ENCODE assay signal across 8 cellular contexts in the genomic region with DNA sequence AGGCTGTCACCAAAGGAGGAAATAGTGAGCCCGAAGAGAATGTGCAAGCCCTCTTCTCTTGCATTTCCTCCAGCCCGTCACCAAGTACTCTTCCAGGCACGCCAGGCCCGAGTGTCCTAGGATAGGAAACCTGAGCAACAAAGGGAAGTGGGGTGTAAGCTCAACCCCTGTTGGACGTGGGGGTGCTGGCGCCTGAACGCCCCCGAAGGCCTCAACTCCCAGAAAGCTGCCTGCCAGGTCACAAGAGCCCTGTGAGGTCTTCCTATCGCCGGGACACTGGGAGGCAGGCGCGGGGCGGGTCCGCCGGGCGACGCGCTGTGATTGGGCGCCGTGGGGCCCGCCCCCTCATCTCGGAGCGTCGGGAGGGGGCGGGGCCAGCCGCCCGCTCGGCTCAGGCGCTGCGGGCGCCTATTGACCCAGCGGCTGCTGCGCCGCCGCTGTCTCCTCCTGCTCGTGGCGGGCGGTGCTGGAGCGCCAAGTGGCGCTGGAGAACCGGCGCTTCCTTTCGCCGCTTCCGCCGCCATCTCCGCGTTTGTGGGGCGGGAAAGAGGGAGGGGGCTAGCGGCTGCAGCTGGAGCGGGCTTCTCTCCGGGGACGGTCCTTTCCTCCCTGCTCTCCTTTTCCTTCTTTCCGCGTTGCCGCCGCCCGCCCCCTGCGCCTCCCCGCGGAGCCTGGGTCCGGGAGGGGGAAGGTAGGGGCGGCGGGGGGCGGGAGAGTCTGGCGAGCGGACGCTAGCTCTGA. TPM values are rescaled to one million over a fixed set of nuclear protein-coding genes. Genes with fewer than 3 reads are reported as not detected.
DNase-seq lines count a peak whose midpoint lies in the region; ATAC-seq and TF ChIP-seq lines count a peak whose summit lies in the region.

No MANE protein-coding gene starts in this region.

- in situ Hi-C loops in transverse colon (cut with MboI; ENCODE audit: low pct_ligation_motif_present in 1 of 4, low pct_unique_long_range_greater_than_20kb in 1 of 4, low sequenced_read_pairs in 3 of 4) = loop anchor here in 2 of 4 donors (25.0 kb wide), 3 partner anchors 277 to 1002 kb away; a partner anchor contains a TSS

- peak overlapping the region; percentile 77 for H3K4me3 ChIP-seq in GM12865 (ENCODE audit: low read depth, low read length)
- H3K4me3 ChIP-seq in parathyroid adenoma (ENCODE audit: low read depth, low read length) = peak overlapping the region; percentile 78
- H3K4me3 ChIP-seq in transverse colon = peak overlapping the region; percentile 88 to 97 (median 96)

- H3K36me3 Mint-ChIP-seq in activated naive CD8-positive, alpha-beta T cell treated with anti-CD3 and anti-CD28 coated beads for 36 hours = peaks cover 15% of the 10 kb centered on the region

- TF ChIP-seq EP300 in transverse colon (IDR thresholded peaks at IDR 0.05; ENCODE audit: low read depth) = no peak

- H3K9me3 ChIP-seq in parathyroid adenoma (ENCODE audit: control insufficient read depth, low read length) (no peaks in the 10 kb centered on the region), transverse colon (no peaks in the 10 kb centered on the region)

- H3K36me3 ChIP-seq in parathyroid adenoma (ENCODE audit: control insufficient read depth, insufficient read depth, low read length) (no peaks in the 10 kb centered on the region), transverse colon (no peaks in the 10 kb centered on the region)

- TF ChIP-seq POLR2A in transverse colon (IDR thresholded peaks at IDR 0.05) = peak; percentile 90

- H3K9me3 Mint-ChIP-seq in activated naive CD8-positive, alpha-beta T cell treated with anti-CD3 and anti-CD28 coated beads for 36 hours = peaks cover 4% of the 10 kb centered on the region

- intact Hi-C loops in Right ventricle myocardium inferior (cut with DNase I) (loop anchor here (1.0 kb wide), 1 partner anchor 280 kb away; a partner anchor contains a TSS), transverse colon (cut with DNase I; ENCODE audit: low total_unique reads) (no loop called here)

- no peaks in the 10 kb centered on the region for H3K79me2 ChIP-seq in parathyroid adenoma

- TF ChIP-seq CTCF in GM12865 (IDR thresholded peaks at IDR 0.05; ENCODE audit: insufficient read depth, low read depth, low read length, missing control alignments) (no peak), parathyroid adenoma (IDR thresholded peaks at IDR 0.05) (peak; percentile 18), transverse colon (IDR thresholded peaks at IDR 0.05) (peak in 1 of 5 experiments; percentile 20)

- peak overlapping the region; percentile 95 for H2AFZ ChIP-seq in parathyroid adenoma

- H3K27ac ChIP-seq in parathyroid adenoma (peak overlapping the region; percentile 83), transverse colon (peak overlapping the region; percentile 96 to 100 (median 99))

- DNase-seq in GM12865 (ENCODE audit: low read depth) = peak; percentile 95
- DNase-seq in NCI-H1048 (lab: John Stamatoyannopoulos, UW) = peak; percentile 62
- DNase-seq in SKM-1 (lab: John Stamatoyannopoulos, UW; ENCODE audit: unreplicated experiment) = peak; percentile 88
- peak; percentile 87 for DNase-seq in activated naive CD8-positive, alpha-beta T cell treated with anti-CD3 and anti-CD28 coated beads for 36 hours
- peak; percentile 95 for DNase-seq in Right ventricle myocardium inferior (ENCODE audit: missing footprints)
- DNase-seq in transverse colon = peak; percentile 90

- H3K4me1 ChIP-seq in parathyroid adenoma (no peaks in the 10 kb centered on the region), transverse colon (peaks cover 17 to 41% (median 23%) of the 10 kb centered on the region in 4 donors)

- peaks cover 33% of the 10 kb centered on the region for H3K4me1 Mint-ChIP-seq in activated naive CD8-positive, alpha-beta T cell treated with anti-CD3 and anti-CD28 coated beads for 36 hours

- H3K4me3 Mint-ChIP-seq in activated naive CD8-positive, alpha-beta T cell treated with anti-CD3 and anti-CD28 coated beads for 36 hours = peak overlapping the region; percentile 87

- H3K27ac Mint-ChIP-seq in activated naive CD8-positive, alpha-beta T cell treated with anti-CD3 and anti-CD28 coated beads for 36 hours = peak overlapping the region; percentile 95

- H3K27me3 ChIP-seq in parathyroid adenoma (ENCODE audit: control insufficient read depth, insufficient read depth, low read length) (no peaks in the 10 kb centered on the region), transverse colon (no peaks in the 10 kb centered on the region)

- H3K4me2 ChIP-seq in parathyroid adenoma (ENCODE audit: low read length) = peak overlapping the region; percentile 80

- H3K9ac ChIP-seq in parathyroid adenoma = peak overlapping the region; percentile 38

- WGBS in transverse colon (ENCODE audit: low coverage in 1 of 2), 2 donors = 0 to 1% methylated on average over 3 to 49 of the region's 68 CpGs

- ATAC-seq in HG02588 (IDR thresholded peaks at IDR 0.05; ENCODE audit: unreplicated experiment) (peak; percentile 74), Right ventricle myocardium inferior (peak; percentile 95)

- H3K27me3 Mint-ChIP-seq in activated naive CD8-positive, alpha-beta T cell treated with anti-CD3 and anti-CD28 coated beads for 36 hours = no peaks in the 10 kb centered on the region

RNA-seq across cellular contexts. Expression of a gene that starts 0.6 kb away (rescaled TPM):
- total RNA-seq in activated naive CD8-positive, alpha-beta T cell treated with anti-CD3 and anti-CD28 coated beads for 36 hours = 10 to 100 TPM; 28.7 to 28.8 TPM
- total RNA-seq in Right ventricle myocardium inferior (13.7 TPM), transverse colon (10 to 100 TPM; 39.2 to 95.3 (median 70.4) TPM)

Comparison
In these comparisons a context has a peak if more than half of its experiments do, and no peak if none do; other contexts are left out.
1. Peak in every context shown above with its lines: DNase-seq, ATAC-seq, H3K4me3 ChIP-seq and H3K27ac ChIP-seq.